In genomic region chr5:56814361-56814962, GRCh38 we compare ENCODE assay signal across 1 cellular context.
A peak's percentile ranks its signal among the peaks of the same experiment; 100 is the strongest.
TF ChIP-seq lines count a peak whose summit lies in the region.

No MANE protein-coding gene starts in this region.

TF ChIP-seq in HepG2, 621 proteins besides CTCF, POLR2A, EP300 and RAD21 (continued from another document and continues in another):
- no peak for TF ChIP-seq REST (IDR thresholded peaks at IDR 0.05; ENCODE audit: borderline replicate concordance in 1 of 2, low read depth in 1 of 2, low read length in 2 of 2)
- no peak for TF ChIP-seq LCORL (IDR thresholded peaks at IDR 0.05)
- no peak for TF ChIP-seq LCORL (CRISPR knock-in tag; IDR thresholded peaks at IDR 0.05)
- no peak for TF ChIP-seq CSRNP2 (CRISPR knock-in tag; conservative IDR thresholded peaks at IDR 0.05; ENCODE audit: low read depth)
- TF ChIP-seq CBFB (CRISPR knock-in tag; IDR thresholded peaks at IDR 0.05) = no peak
- 0 out of 2 replicates have a peak, but pooled peaks have one; percentile 49 for TF ChIP-seq GLI4 (CRISPR knock-in tag; IDR thresholded peaks at IDR 0.05; ENCODE audit: borderline replicate concordance)
- TF ChIP-seq ZNF292 (CRISPR knock-in tag; IDR thresholded peaks at IDR 0.05; ENCODE audit: borderline replicate concordance, low read depth) = no peak
- no peak; the same call in 1 of the 2 replicates for TF ChIP-seq HIVEP1 (CRISPR knock-in tag; IDR thresholded peaks at IDR 0.05)
- TF ChIP-seq ZNF362 (CRISPR knock-in tag; IDR thresholded peaks at IDR 0.05; ENCODE audit: borderline replicate concordance) = no peak
- TF ChIP-seq FOXA1 (IDR thresholded peaks at IDR 0.05) = no peak
- no peak for TF ChIP-seq FOXA1 (CRISPR knock-in tag; IDR thresholded peaks at IDR 0.05)
- TF ChIP-seq ZKSCAN8 (CRISPR knock-in tag; IDR thresholded peaks at IDR 0.05; ENCODE audit: borderline replicate concordance) = no peak
- no peak for TF ChIP-seq NCOA2 (CRISPR knock-in tag; IDR thresholded peaks at IDR 0.05)
- TF ChIP-seq DBP (CRISPR knock-in tag; IDR thresholded peaks at IDR 0.05; ENCODE audit: not compliant biosample characterization) = no peak
- TF ChIP-seq ZNF616 (CRISPR knock-in tag; IDR thresholded peaks at IDR 0.05; ENCODE audit: low read depth) = no peak
- TF ChIP-seq ZBTB49 (CRISPR knock-in tag; IDR thresholded peaks at IDR 0.05; ENCODE audit: borderline replicate concordance) = no peak
- TF ChIP-seq BRCA1 (CRISPR knock-in tag; IDR thresholded peaks at IDR 0.05) = no peak
- no peak for TF ChIP-seq SNRNP70 (IDR thresholded peaks at IDR 0.05; ENCODE audit: low read depth, low read length)
- TF ChIP-seq PCBP1 (IDR thresholded peaks at IDR 0.05; ENCODE audit: borderline replicate concordance, low read depth, low read length) = no peak
- 0 out of 2 replicates have a peak, but pooled peaks have one; percentile 34 for TF ChIP-seq ZNF547 (CRISPR knock-in tag; IDR thresholded peaks at IDR 0.05)
- TF ChIP-seq NFIC (IDR thresholded peaks at IDR 0.05; ENCODE audit: low read length) = no peak
- no peak for TF ChIP-seq ZNF781 (CRISPR knock-in tag; IDR thresholded peaks at IDR 0.05; ENCODE audit: borderline replicate concordance, not compliant biosample characterization)
- no peak for TF ChIP-seq HNF1B (CRISPR knock-in tag; IDR thresholded peaks at IDR 0.05)
- no peak for TF ChIP-seq SRSF1 (optimal IDR thresholded peaks at IDR 0.05; ENCODE audit: low read depth, low read length)
- peak; percentile 47; the same call in 1 of the 2 replicates for TF ChIP-seq HOMEZ (CRISPR knock-in tag; IDR thresholded peaks at IDR 0.05; ENCODE audit: low read depth)
- no peak for TF ChIP-seq ELF4 (CRISPR knock-in tag; IDR thresholded peaks at IDR 0.05; ENCODE audit: borderline replicate concordance)
- TF ChIP-seq NAIF1 (CRISPR knock-in tag; IDR thresholded peaks at IDR 0.05; ENCODE audit: borderline replicate concordance) = no peak
- TF ChIP-seq ZNF563 (CRISPR knock-in tag; IDR thresholded peaks at IDR 0.05) = no peak
- TF ChIP-seq ZHX2 (IDR thresholded peaks at IDR 0.05; ENCODE audit: low read depth) = no peak
- no peak for TF ChIP-seq ZHX2 (CRISPR knock-in tag; IDR thresholded peaks at IDR 0.05; ENCODE audit: borderline replicate concordance)
- TF ChIP-seq HDAC1 (CRISPR knock-in tag; IDR thresholded peaks at IDR 0.05) = peak; percentile 31; the same call in 1 of the 2 replicates
- TF ChIP-seq MAX (IDR thresholded peaks at IDR 0.05) = 0 out of 2 replicates have a peak, but pooled peaks have one; percentile 5
- no peak for TF ChIP-seq POGK (CRISPR knock-in tag; conservative IDR thresholded peaks at IDR 0.05)
- TF ChIP-seq ZNF780A (CRISPR knock-in tag; IDR thresholded peaks at IDR 0.05) = no peak
- TF ChIP-seq ZFP37 (CRISPR knock-in tag; IDR thresholded peaks at IDR 0.05; ENCODE audit: borderline replicate concordance) = no peak
- 0 out of 2 replicates have a peak, but pooled peaks have one; percentile 57 for TF ChIP-seq ZNF337 (CRISPR knock-in tag; IDR thresholded peaks at IDR 0.05; ENCODE audit: borderline replicate concordance, low read depth)
